19 cellular contexts compared by ENCODE assay signal in the genomic region with DNA sequence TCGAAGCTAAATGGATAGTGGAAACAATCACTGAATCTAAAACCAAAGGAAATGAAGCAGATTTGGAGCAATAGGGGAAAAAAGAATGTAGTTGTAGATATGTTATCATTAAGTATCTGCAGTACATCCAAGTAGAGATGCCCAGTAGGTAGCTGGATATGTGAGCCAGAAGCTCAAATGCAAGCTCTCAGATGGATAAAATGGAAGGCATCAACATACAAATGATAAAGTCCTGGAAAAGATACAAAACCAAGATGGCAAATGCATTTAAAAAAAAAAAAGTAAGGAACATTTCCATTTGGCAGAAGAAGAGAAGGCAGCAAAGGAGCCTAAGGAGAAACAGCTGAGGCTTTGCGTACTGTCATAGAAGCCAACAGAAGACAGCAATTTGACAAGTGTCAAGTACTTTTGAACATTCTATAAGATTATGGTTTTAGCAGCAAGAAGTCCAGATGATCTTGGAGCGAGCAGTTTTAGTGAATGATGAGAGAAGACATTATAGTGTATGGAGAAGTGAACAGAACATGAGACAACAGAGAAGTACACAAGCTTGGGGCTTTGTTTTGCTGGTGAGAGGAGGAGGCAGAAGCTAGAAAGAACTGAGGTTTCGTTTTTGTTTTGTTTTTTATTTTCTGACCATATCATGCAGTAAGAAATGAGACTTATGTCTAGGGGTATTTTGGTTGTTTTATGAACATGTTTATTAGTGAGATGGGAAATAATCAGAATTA.
"Had no signal": no experiment of that assay in that cellular context is flagged by ENCODE, and none has a peak within 500 bp of the region (broad histone marks: within the 10 kb centered on the region; RNA-seq: fewer than 3 reads in every experiment).

No MANE protein-coding gene starts in this region.

- H3K4me1 ChIP-seq: breast epithelium had no signal

- H3K36me3 ChIP-seq: ascending aorta, breast epithelium, neutrophil, pancreas, suprapubic skin, transverse colon, uterus, WERI-Rb-1 had no signal

- ATAC-seq: esophagus mucosa; natural killer cell; pancreas; sciatic nerve; stimulated activated naive CD8-positive, alpha-beta T cell treated with anti-CD3 and anti-CD28 coated beads, Interleukin-15, amount 100 ng/mL, for 72 hours had no signal

- H2AFZ ChIP-seq: hepatocyte had no signal

- DNase-seq: activated CD4-positive, alpha-beta T cell treated with anti-CD3 and anti-CD28 coated beads for 1 hour; activated CD4-positive, alpha-beta T cell treated with anti-CD3 and anti-CD28 coated beads, Interleukin-2, amount 50 U/mL, for 4 hours; activated gamma-delta T cell; natural killer cell; pancreas; stimulated activated CD4-positive, alpha-beta T cell treated with anti-CD3 and anti-CD28 coated beads, Interleukin-4, amount 100 ng/mL, for 1 hour; stimulated activated naive CD8-positive, alpha-beta T cell treated with anti-CD3 and anti-CD28 coated beads, Interleukin-15, amount 100 ng/mL, for 72 hours; transverse colon; uterus; WERI-Rb-1 had no signal

- H3K27me3 ChIP-seq: ascending aorta, breast epithelium, hepatocyte, neutrophil, pancreas, suprapubic skin, transverse colon, uterus had no signal

- H3K4me3 ChIP-seq: ascending aorta, coronary artery, hepatocyte, pancreas, smooth muscle cell, suprapubic skin, transverse colon, uterus had no signal

- FAIRE-seq: pancreas had no signal

- H3K27ac ChIP-seq: ascending aorta, breast epithelium, coronary artery, hepatocyte, neutrophil, pancreas, suprapubic skin, transverse colon, WERI-Rb-1 had no signal

- H3K9me3 ChIP-seq: ascending aorta, breast epithelium, neutrophil, pancreas, suprapubic skin, transverse colon, uterus had no signal

- H3K4me2 ChIP-seq: hepatocyte, smooth muscle cell had no signal
